In the genomic region with DNA sequence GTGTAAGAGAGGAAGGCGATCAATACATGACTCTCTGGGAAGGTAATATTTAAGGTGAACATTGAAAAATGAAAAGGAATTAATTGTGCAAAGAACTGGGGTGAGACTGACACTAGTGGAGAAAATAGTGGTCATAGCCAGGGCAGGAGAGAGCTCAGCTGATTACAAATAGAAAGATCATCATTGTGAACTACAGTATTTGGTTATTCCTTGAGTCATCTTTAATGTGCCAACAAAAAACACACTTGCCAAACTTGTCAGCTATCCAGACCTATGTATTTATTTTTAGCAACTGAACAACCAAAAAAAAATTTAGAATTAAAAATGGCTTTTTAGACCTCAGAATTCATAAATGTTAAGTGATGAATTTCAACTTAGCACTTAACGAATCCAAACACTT, we compare ENCODE assay signal across 20 cellular contexts.
"Had no signal": no experiment of that assay in that cellular context is flagged by ENCODE, and none has a peak within 500 bp of the region (broad histone marks: within the 10 kb centered on the region; RNA-seq: fewer than 3 reads in every experiment).

No MANE protein-coding gene starts in this region.

- ATAC-seq: effector memory CD8-positive, alpha-beta T cell; gastrocnemius medialis; heart left ventricle; left lobe of liver; mucosa of descending colon; natural killer cell treated with Interleukin-12 subunit alpha and Interleukin-12 subunit beta and Interleukin-15 and Interleukin-18, amount 100 ng/mL, for 72 hours; right lobe of liver; stimulated activated naive B cell treated with anti-CD40 and anti-IgM and Interleukin-4, amounts not matched to agents 10 μg/mL and 1 μg/mL and 100 μg/mL, for 72 hours had no signal

- H3K4me3 ChIP-seq: gastrocnemius medialis, heart left ventricle, hepatocyte, lung, mucosa of descending colon, right lobe of liver, thoracic aorta, tibial nerve, upper lobe of left lung had no signal

- DNase-seq: cortex of kidney; effector memory CD8-positive, alpha-beta T cell; foreskin fibroblast; gastrocnemius medialis; heart left ventricle; kidney; mucosa of descending colon; naive B cell; right lobe of liver; small intestine; stimulated activated CD4-positive, alpha-beta T cell treated with anti-CD3 and anti-CD28 coated beads, Interleukin-15, amount 100 ng/mL, for 24 hours; stimulated activated CD4-positive, alpha-beta T cell treated with anti-CD3 and anti-CD28 coated beads, Interleukin-2, amount 100 ng/mL, for 48 hours; stimulated activated naive B cell treated with anti-CD40 and anti-IgM and Interleukin-4, amounts not matched to agents 10 μg/mL and 1 μg/mL and 100 μg/mL, for 72 hours; upper lobe of left lung had no signal
